Comparison of ENCODE assay signal across 8 cellular contexts in the genomic region with DNA sequence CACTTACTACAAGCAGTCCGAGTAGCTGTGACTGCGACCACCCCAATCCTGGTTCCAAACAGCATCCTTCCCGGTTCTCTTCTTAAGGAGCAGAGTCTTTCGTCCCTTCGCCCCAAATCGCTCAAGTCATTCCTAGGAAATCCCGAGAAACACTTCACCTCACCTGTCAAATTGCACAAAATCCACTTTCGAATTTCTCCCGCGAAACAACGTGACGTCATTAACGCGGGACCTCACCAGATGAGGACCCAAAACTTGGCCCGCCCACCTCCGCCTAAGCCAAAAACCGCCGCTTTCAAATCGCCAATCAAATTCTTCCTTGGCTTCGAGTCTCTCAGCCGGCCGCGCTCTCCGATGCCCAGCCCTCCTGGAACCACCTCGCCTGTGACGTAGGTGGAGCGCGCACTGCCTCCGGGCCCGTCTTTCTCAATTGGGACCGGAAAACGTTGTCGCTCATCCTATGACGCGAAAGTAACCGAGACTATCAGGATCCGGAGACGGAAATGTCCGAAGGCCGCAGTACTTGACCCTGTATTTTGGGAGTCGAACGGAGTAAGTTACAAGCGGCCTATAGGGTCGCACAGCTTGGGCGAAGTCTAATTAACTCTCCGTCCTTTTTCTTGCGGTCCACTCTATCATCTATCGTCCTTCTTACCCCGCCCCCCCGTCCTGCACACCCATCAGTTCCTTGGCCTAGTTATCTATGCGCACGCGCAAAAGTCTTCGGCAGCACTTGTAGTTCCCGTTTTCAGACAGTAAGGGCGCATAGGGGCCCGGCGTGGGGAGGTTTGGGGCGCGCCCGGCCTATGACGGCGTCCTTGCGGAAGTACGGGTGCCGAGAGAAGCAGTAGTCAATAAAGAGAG. TPM values are rescaled to one million over a fixed set of nuclear protein-coding genes. Genes with fewer than 3 reads are reported as not detected.
DNase-seq lines count a peak whose midpoint lies in the region; ATAC-seq and TF ChIP-seq lines count a peak whose summit lies in the region.

Gene LARP7 (plus strand): TSS at position 456 of the 864 bp plus-strand sequence. CDS start 7,527 bp downstream, outside the sequence.
Gene ZGRF1 (minus strand): TSS at position 222 of the 864 bp plus-strand sequence. CDS start 3,733 bp downstream, outside the sequence.

- no peaks in the 10 kb centered on the region for H3K9me3 Mint-ChIP-seq in chondrocyte (ENCODE audit: low read depth)

- H3K4me1 Mint-ChIP-seq in chondrocyte (ENCODE audit: low read depth), result peaks cover 4% of the 10 kb centered on the region

- ATAC-seq in GM19043 (IDR thresholded peaks at IDR 0.05; ENCODE audit: low read depth, unreplicated experiment) (peak; percentile 88), HG03378 (IDR thresholded peaks at IDR 0.05; ENCODE audit: unreplicated experiment) (peak; percentile 77)

- no peaks in the 10 kb centered on the region for H3K27me3 ChIP-seq in kidney epithelial cell (ENCODE audit: control insufficient read depth, insufficient read depth, low read length)

- TF ChIP-seq CTCF in chondrocyte (IDR thresholded peaks at IDR 0.05) (peak; percentile 85), kidney epithelial cell (IDR thresholded peaks at IDR 0.05; ENCODE audit: insufficient read depth, low read length, poor library complexity, severe bottlenecking) (peak; percentile 70)

- no peaks in the 10 kb centered on the region for H3K36me3 ChIP-seq in kidney epithelial cell (ENCODE audit: control insufficient read depth, insufficient read depth, low read length)

- peaks cover 2% of the 10 kb centered on the region for H3K36me3 Mint-ChIP-seq in chondrocyte (ENCODE audit: low read depth)

- H3K4me3 ChIP-seq in kidney epithelial cell (ENCODE audit: low read depth, low read length), result peak within 1 kb of the TSS; percentile 99

- no peak within 1 kb of the TSS for H3K27ac Mint-ChIP-seq in chondrocyte (ENCODE audit: unreplicated experiment)

- no peaks in the 10 kb centered on the region for H3K27me3 Mint-ChIP-seq in chondrocyte (ENCODE audit: low read depth)

- DNase-seq in Ammon's horn (ENCODE audit: low spot score) (peak; percentile 99), NCI-H460 (ENCODE audit: extremely low read depth, low read depth) (peak; percentile 97), chondrocyte (ENCODE audit: low spot score) (peak; percentile 99), kidney epithelial cell (ENCODE audit: low read depth) (peak; percentile 89)
- DNase-seq in activated CD4-positive, alpha-beta T cell treated with anti-CD3 and anti-CD28 coated beads for 1 hour, result peak; percentile 97
- peak; percentile 95 to 96 for DNase-seq in stimulated activated CD4-positive, alpha-beta T cell treated with anti-CD3 and anti-CD28 coated beads, Interleukin-15, amount 100 ng/mL, for 48 hours (ENCODE audit: low read depth in 2 of 2)

- no peak within 1 kb of the TSS for H3K4me3 Mint-ChIP-seq in chondrocyte (ENCODE audit: unreplicated experiment)

RNA-seq across cellular contexts. Expression of gene LARP7, which starts in this region (rescaled TPM):
- 46.0 and 54.9 TPM in 2 replicates for total RNA-seq in NCI-H460 (2014; rRNA removed; shearing (Covaris generic))
- 12.5 and 17.3 TPM in 2 replicates for polyA plus RNA-seq in NCI-H460 (2014; cell fraction: nucleus; rRNA removed)
- total RNA-seq in chondrocyte (26.5 to 33.9 TPM (median 27.9 TPM) in 3 replicates), kidney epithelial cell (36.7 and 44.4 TPM in 2 replicates)

RNA-seq across cellular contexts. Expression of gene ZGRF1, which starts in this region (rescaled TPM):
- total RNA-seq in NCI-H460 (2014; rRNA removed; shearing (Covaris generic)), result 7.8 and 8.7 TPM in 2 replicates
- 31.2 and 54.6 TPM in 2 replicates for polyA plus RNA-seq in NCI-H460 (2014; cell fraction: nucleus; rRNA removed)
- total RNA-seq in chondrocyte (4.2 to 9.1 TPM (median 4.3 TPM) in 3 replicates), kidney epithelial cell (4.4 and 5.9 TPM in 2 replicates)

Comparison
In these comparisons a context has a peak if more than half of its experiments do, and no peak if none do; other contexts are left out.
1. Peak in every context shown above with its lines: DNase-seq, ATAC-seq and H3K4me3 ChIP-seq.